ENCODE assay signal across 8 cellular contexts in genomic region chr1:244971524-244972216, GRCh38.
DNase-seq lines count a peak whose midpoint lies in the region; ATAC-seq, FAIRE-seq and TF ChIP-seq lines count a peak whose summit lies in the region.

No MANE protein-coding gene starts in this region.

- no peaks in the 10 kb centered on the region for H3K9me3 Mint-ChIP-seq in activated CD4-positive, alpha-beta memory T cell treated with anti-CD3 and anti-CD28 coated beads for 36 hours

- no peaks in the 10 kb centered on the region for H3K27me3 Mint-ChIP-seq in activated CD4-positive, alpha-beta memory T cell treated with anti-CD3 and anti-CD28 coated beads for 36 hours

- H3K27ac Mint-ChIP-seq in activated CD4-positive, alpha-beta memory T cell treated with anti-CD3 and anti-CD28 coated beads for 36 hours: peak overlapping the region; percentile 98

- H3K27ac ChIP-seq in skeletal muscle tissue (ENCODE audit: low read depth, low read length): peak overlapping the region; percentile 100

- H3K36me3 ChIP-seq in skeletal muscle tissue (ENCODE audit: control insufficient read depth in 3 of 3, insufficient read depth in 3 of 3, low read length in 3 of 3): no peaks in the 10 kb centered on the region

- H3K4me3 ChIP-seq in AG04449 (ENCODE audit: low read depth, low read length) (peak overlapping the region; percentile 69), skeletal muscle tissue (ENCODE audit: low read length in 3 of 3) (peak overlapping the region; percentile 73 to 86 (median 83))

- FAIRE-seq in HTR-8/SVneo (lab: Jason Lieb, UNC): no peak

- H3K4me3 Mint-ChIP-seq in activated CD4-positive, alpha-beta memory T cell treated with anti-CD3 and anti-CD28 coated beads for 36 hours: peak overlapping the region; percentile 89

- CTCF ChIA-PET in AG04449 (lab: Yijun Ruan, JAX): interaction anchor here (0.7 to 2.2 kb wide), 4 partner anchors 11 to 116 kb away, joined by 3 to 15 read pairs (median 4); partner anchors contain the start of gene HNRNPU
- CTCF ChIA-PET in activated CD4-positive, alpha-beta memory T cell treated with anti-CD3 and anti-CD28 coated beads for 36 hours (lab: Charles Lee): interaction anchor here (0.8 to 1.7 kb wide), 6 partner anchors 71 to 170 kb away, joined by 4 to 9 read pairs (median 6); partner anchors contain the start of gene HNRNPU

- H3K4me1 Mint-ChIP-seq in activated CD4-positive, alpha-beta memory T cell treated with anti-CD3 and anti-CD28 coated beads for 36 hours (ENCODE audit: low read depth): peaks cover 18% of the 10 kb centered on the region

- intact Hi-C loops in activated CD4-positive, alpha-beta memory T cell treated with anti-CD3 and anti-CD28 coated beads for 36 hours (cut with micrococcal nuclease): loop anchor here (2.0 to 5.0 kb wide), 4 partner anchors 71 to 1717 kb away; partner anchors contain the start of genes ADSS2, CEP170, CNST and TFB2M

- peak overlapping the region; percentile 90 to 96 (median 95) for H3K9ac ChIP-seq in skeletal muscle tissue (ENCODE audit: low read depth in 1 of 3, low read length in 3 of 3)

- H3K4me1 ChIP-seq in skeletal muscle tissue (ENCODE audit: control insufficient read depth in 3 of 3, insufficient read depth in 3 of 3, low read length in 3 of 3): peaks cover 8 to 12% (median 9%) of the 10 kb centered on the region in 3 donors

- DNase-seq in AG04449 (ENCODE audit: low read depth, low spot score) (no peak), HCEC 1CT (peak; percentile 32), globus pallidus (ENCODE audit: low spot score) (peak; percentile 23), dedifferentiated amniotic fluid mesenchymal stem cell (ENCODE audit: extremely low spot score) (no peak), HTR-8/SVneo (ENCODE audit: insufficient read length, low spot score) (no peak)
- no peak for DNase-seq in activated CD4-positive, alpha-beta memory T cell treated with anti-CD3 and anti-CD28 coated beads for 36 hours

- H3K36me3 Mint-ChIP-seq in activated CD4-positive, alpha-beta memory T cell treated with anti-CD3 and anti-CD28 coated beads for 36 hours: no peaks in the 10 kb centered on the region

- H3K27me3 ChIP-seq in skeletal muscle tissue (ENCODE audit: control insufficient read depth in 3 of 3, insufficient read depth in 3 of 3, low read length in 3 of 3): no peaks in the 10 kb centered on the region

- TF ChIP-seq CTCF in AG04449 (IDR thresholded peaks at IDR 0.05; ENCODE audit: insufficient read depth, low read length, missing control alignments): no peak

- ATAC-seq in GM18909 (IDR thresholded peaks at IDR 0.05; ENCODE audit: poor library complexity, unreplicated experiment): no peak

- POLR2A ChIA-PET in AG04449 (lab: Yijun Ruan, JAX): interaction anchor here (0.7 to 1.1 kb wide), 4 partner anchors 108 to 136 kb away, joined by 3 to 5 read pairs (median 4); partner anchors contain the start of gene COX20
- POLR2A ChIA-PET in activated CD4-positive, alpha-beta memory T cell treated with anti-CD3 and anti-CD28 coated beads for 36 hours (lab: Charles Lee): interaction anchor here (0.6 to 4.5 kb wide), 6 partner anchors 12 to 1959 kb away, joined by 3 to 47 read pairs (median 4); partner anchors contain the start of genes COX20 and HNRNPU

- H3K9me3 ChIP-seq in skeletal muscle tissue (ENCODE audit: control insufficient read depth in 3 of 3, low read length in 3 of 3): no peaks in the 10 kb centered on the region

Comparison
In these comparisons a context has a peak if more than half of its experiments do, and no peak if none do; other contexts are left out.
1. DNase-seq: peak in HCEC 1CT (single experiment) and globus pallidus (single experiment); none in AG04449 (single experiment), activated CD4-positive, alpha-beta memory T cell treated with anti-CD3 and anti-CD28 coated beads for 36 hours (single experiment), dedifferentiated amniotic fluid mesenchymal stem cell (single experiment) and HTR-8/SVneo (single experiment).